In genomic region chr9:15081021-15081753, GRCh38 we compare ENCODE assay signal across 1 cellular context.
TF ChIP-seq lines count a peak whose summit lies in the region.

No MANE protein-coding gene starts in this region.

TF ChIP-seq in HepG2, 621 proteins besides CTCF, POLR2A, EP300 and RAD21 (continued from another document):
- TF ChIP-seq ELF4 (CRISPR knock-in tag; IDR thresholded peaks at IDR 0.05; ENCODE audit: borderline replicate concordance) (no peak), SOX6 (IDR thresholded peaks at IDR 0.05) (no peak), SOX6 (CRISPR knock-in tag; IDR thresholded peaks at IDR 0.05) (peak; percentile 81), CREB1 (IDR thresholded peaks at IDR 0.05) (no peak), CREB1 (CRISPR knock-in tag; IDR thresholded peaks at IDR 0.05) (peak; percentile 22; the same call in 1 of the 2 replicates), ZNF292 (CRISPR knock-in tag; IDR thresholded peaks at IDR 0.05; ENCODE audit: borderline replicate concordance, low read depth) (no peak), FOXO4 (CRISPR knock-in tag; conservative IDR thresholded peaks at IDR 0.05) (no peak), ETV5 (CRISPR knock-in tag; IDR thresholded peaks at IDR 0.05; ENCODE audit: borderline replicate concordance) (peak; percentile 59; the same call in 1 of the 2 replicates), ZNF451 (CRISPR knock-in tag; IDR thresholded peaks at IDR 0.05) (no peak), HNF4A (CRISPR knock-in tag; IDR thresholded peaks at IDR 0.05) (0 out of 2 replicates have a peak, but pooled peaks have one; percentile 6), ZNF558 (CRISPR knock-in tag; IDR thresholded peaks at IDR 0.05; ENCODE audit: borderline replicate concordance) (no peak), ZNF777 (CRISPR knock-in tag; IDR thresholded peaks at IDR 0.05) (no peak), SALL2 (CRISPR knock-in tag; IDR thresholded peaks at IDR 0.05) (0 out of 2 replicates have a peak, but pooled peaks have one; percentile 35), THRA (CRISPR knock-in tag; IDR thresholded peaks at IDR 0.05; ENCODE audit: borderline replicate concordance) (peak; percentile 34; the same call in 1 of the 2 replicates), BCL6 (CRISPR knock-in tag; IDR thresholded peaks at IDR 0.05) (peak; percentile 53), JUN (CRISPR knock-in tag; IDR thresholded peaks at IDR 0.05) (no peak), ZSCAN20 (CRISPR knock-in tag; IDR thresholded peaks at IDR 0.05; ENCODE audit: borderline replicate concordance) (no peak), NFYC (CRISPR knock-in tag; IDR thresholded peaks at IDR 0.05) (no peak), NFYB (CRISPR knock-in tag; IDR thresholded peaks at IDR 0.05) (no peak), TBX2 (CRISPR knock-in tag; IDR thresholded peaks at IDR 0.05; ENCODE audit: borderline replicate concordance) (no peak), RARA (CRISPR knock-in tag; IDR thresholded peaks at IDR 0.05) (peak; percentile 44; the same call in 1 of the 2 replicates), MAFG (CRISPR knock-in tag; IDR thresholded peaks at IDR 0.05) (no peak), ZNF737 (CRISPR knock-in tag; IDR thresholded peaks at IDR 0.05; ENCODE audit: borderline replicate concordance) (no peak), STAG1 (CRISPR knock-in tag; IDR thresholded peaks at IDR 0.05) (no peak; the same call in 1 of the 2 replicates), RFXAP (CRISPR knock-in tag; IDR thresholded peaks at IDR 0.05; ENCODE audit: borderline replicate concordance) (peak; percentile 45; the same call in 1 of the 2 replicates), STAT6 (CRISPR knock-in tag; IDR thresholded peaks at IDR 0.05; ENCODE audit: borderline replicate concordance) (no peak), REXO4 (CRISPR knock-in tag; IDR thresholded peaks at IDR 0.05; ENCODE audit: borderline replicate concordance) (no peak)
- TF ChIP-seq, protein P1, sequence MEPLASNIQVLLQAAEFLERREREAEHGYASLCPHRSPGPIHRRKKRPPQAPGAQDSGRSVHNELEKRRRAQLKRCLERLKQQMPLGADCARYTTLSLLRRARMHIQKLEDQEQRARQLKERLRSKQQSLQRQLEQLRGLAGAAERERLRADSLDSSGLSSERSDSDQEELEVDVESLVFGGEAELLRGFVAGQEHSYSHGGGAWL (CRISPR knock-in tag; IDR thresholded peaks at IDR 0.05), result no peak
- TF ChIP-seq, protein P2, sequence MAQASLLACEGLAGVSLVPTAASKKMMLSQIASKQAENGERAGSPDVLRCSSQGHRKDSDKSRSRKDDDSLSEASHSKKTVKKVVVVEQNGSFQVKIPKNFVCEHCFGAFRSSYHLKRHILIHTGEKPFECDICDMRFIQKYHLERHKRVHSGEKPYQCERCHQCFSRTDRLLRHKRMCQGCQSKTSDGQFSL (CRISPR knock-in tag; IDR thresholded peaks at IDR 0.05), result no peak
- TF ChIP-seq, protein P3, sequence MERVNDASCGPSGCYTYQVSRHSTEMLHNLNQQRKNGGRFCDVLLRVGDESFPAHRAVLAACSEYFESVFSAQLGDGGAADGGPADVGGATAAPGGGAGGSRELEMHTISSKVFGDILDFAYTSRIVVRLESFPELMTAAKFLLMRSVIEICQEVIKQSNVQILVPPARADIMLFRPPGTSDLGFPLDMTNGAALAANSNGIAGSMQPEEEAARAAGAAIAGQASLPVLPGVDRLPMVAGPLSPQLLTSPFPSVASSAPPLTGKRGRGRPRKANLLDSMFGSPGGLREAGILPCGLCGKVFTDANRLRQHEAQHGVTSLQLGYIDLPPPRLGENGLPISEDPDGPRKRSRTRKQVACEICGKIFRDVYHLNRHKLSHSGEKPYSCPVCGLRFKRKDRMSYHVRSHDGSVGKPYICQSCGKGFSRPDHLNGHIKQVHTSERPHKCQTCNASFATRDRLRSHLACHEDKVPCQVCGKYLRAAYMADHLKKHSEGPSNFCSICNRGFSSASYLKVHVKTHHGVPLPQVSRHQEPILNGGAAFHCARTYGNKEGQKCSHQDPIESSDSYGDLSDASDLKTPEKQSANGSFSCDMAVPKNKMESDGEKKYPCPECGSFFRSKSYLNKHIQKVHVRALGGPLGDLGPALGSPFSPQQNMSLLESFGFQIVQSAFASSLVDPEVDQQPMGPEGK (CRISPR knock-in tag; IDR thresholded peaks at IDR 0.05), result 0 out of 2 replicates have a peak, but pooled peaks have one; percentile 25
- TF ChIP-seq, protein P4, sequence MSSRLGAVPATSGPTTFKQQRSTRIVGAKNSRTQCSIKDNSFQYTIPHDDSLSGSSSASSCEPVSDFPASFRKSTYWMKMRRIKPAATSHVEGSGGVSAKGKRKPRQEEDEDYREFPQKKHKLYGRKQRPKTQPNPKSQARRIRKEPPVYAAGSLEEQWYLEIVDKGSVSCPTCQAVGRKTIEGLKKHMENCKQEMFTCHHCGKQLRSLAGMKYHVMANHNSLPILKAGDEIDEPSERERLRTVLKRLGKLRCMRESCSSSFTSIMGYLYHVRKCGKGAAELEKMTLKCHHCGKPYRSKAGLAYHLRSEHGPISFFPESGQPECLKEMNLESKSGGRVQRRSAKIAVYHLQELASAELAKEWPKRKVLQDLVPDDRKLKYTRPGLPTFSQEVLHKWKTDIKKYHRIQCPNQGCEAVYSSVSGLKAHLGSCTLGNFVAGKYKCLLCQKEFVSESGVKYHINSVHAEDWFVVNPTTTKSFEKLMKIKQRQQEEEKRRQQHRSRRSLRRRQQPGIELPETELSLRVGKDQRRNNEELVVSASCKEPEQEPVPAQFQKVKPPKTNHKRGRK (CRISPR knock-in tag; IDR thresholded peaks at IDR 0.05), result no peak
- TF ChIP-seq, protein P5, sequence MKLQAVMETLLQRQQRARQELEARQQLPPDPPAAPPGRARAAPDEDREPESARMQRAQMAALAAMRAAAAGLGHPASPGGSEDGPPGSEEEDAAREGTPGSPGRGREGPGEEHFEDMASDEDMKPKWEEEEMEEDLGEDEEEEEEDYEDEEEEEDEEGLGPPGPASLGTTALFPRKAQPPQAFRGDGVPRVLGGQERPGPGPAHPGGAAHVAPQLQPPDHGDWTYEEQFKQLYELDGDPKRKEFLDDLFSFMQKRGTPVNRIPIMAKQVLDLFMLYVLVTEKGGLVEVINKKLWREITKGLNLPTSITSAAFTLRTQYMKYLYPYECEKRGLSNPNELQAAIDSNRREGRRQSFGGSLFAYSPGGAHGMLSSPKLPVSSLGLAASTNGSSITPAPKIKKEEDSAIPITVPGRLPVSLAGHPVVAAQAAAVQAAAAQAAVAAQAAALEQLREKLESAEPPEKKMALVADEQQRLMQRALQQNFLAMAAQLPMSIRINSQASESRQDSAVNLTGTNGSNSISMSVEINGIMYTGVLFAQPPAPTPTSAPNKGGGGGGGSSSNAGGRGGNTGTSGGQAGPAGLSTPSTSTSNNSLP (IDR thresholded peaks at IDR 0.05; ENCODE audit: low read depth, low read length), result no peak
